1 cellular context compared by ENCODE assay signal in genomic region chr5:90575712-90576111, GRCh38.
TF ChIP-seq lines count a peak whose summit lies in the region.

No MANE protein-coding gene starts in this region.

TF ChIP-seq in K562, 482 proteins besides CTCF, POLR2A, EP300 and RAD21:
- TF ChIP-seq NR4A1 (CRISPR knock-in tag; IDR thresholded peaks at IDR 0.05) (no peak), NR4A1 (tag; IDR thresholded peaks at IDR 0.05) (no peak), RBM34 (IDR thresholded peaks at IDR 0.05; ENCODE audit: borderline replicate concordance, insufficient read depth, low read length) (no peak), GTF2B (IDR thresholded peaks at IDR 0.05; ENCODE audit: extremely low read depth, insufficient read length) (no peak), CEBPB (tag; IDR thresholded peaks at IDR 0.05) (peak; percentile 52; the same call in 1 of the 2 replicates), BACH1 (tag; IDR thresholded peaks at IDR 0.05) (no peak), SUPT5H (IDR thresholded peaks at IDR 0.05) (no peak), ZNF212 (CRISPR knock-in tag; IDR thresholded peaks at IDR 0.05) (no peak), ATF6 (CRISPR knock-in tag; IDR thresholded peaks at IDR 0.05) (no peak), PHB (CRISPR knock-in tag; IDR thresholded peaks at IDR 0.05) (no peak)
